8 cellular contexts compared by ENCODE assay signal in the genomic region with DNA sequence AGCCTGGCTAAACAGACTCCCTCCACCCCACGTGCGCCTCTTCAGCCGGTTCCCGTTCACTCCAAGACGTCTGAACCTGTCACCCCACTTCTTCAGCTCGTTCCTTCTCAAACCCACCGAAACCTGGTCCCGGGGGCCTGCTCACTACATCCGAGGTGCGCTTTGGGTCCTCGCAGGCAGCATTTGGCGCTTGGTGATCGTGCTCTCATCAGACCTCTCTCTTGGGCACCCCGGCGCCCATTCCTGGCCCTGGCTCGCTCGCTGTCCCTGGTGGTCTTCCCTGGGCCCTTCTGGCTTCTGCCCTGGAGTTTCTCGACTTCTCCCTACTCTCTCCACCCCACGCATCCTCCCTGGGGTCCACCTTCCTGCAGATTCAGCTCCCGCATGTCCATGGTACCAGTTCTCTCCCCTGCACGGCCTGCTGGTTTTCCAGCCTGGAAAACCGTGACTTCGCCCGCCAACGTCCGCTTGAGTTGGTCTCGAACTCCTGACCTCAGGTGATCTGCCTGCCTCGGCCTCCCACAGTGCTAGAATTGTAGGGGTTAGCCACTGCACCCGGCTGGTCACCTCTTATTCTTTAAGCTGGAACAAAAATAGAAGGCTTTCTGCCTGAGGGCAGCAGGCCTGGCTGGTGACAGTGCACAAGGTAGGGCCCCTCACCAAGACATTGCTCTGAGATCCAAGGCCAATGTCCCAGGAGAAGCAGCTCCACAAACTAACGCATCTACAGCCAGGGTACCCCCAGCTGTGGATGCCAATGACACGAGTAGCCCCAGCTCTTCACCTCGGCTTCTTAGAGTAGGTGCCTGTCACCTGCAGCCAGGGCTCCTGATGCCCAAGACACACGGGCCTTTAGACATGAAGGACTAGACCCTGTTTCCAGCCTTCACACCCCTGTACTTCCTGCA. TPM values are rescaled to one million over a fixed set of nuclear protein-coding genes. Genes with fewer than 3 reads are reported as not detected.
DNase-seq lines count a peak whose midpoint lies in the region; ATAC-seq and TF ChIP-seq lines count a peak whose summit lies in the region.

No MANE protein-coding gene starts in this region.

- H3K36me3 ChIP-seq in BLaER1, result peaks cover 14% of the 10 kb centered on the region
- H3K36me3 ChIP-seq in KMS-11 (ENCODE audit: insufficient read depth), result no peaks in the 10 kb centered on the region

- peaks cover 78% of the 10 kb centered on the region for H3K4me1 ChIP-seq in BLaER1
- H3K4me1 ChIP-seq in KMS-11 (ENCODE audit: low read depth, poor library complexity, severe bottlenecking), result peaks cover 25% of the 10 kb centered on the region

- ATAC-seq in natural killer cell, result no peak

- no peaks in the 10 kb centered on the region for H3K27me3 ChIP-seq in BLaER1
- H3K27me3 ChIP-seq in KMS-11 (ENCODE audit: insufficient read depth, low read depth), result no peaks in the 10 kb centered on the region

- H4K20me1 ChIP-seq in BLaER1, result no peaks in the 10 kb centered on the region
- no peaks in the 10 kb centered on the region for H4K20me1 ChIP-seq in KMS-11 (ENCODE audit: insufficient read depth)

- no peaks in the 10 kb centered on the region for H3K79me2 ChIP-seq in KMS-11 (ENCODE audit: insufficient read depth, low read depth)

- no peak for DNase-seq in coronary artery (ENCODE audit: low spot score)
- DNase-seq in natural killer cell, result no peak
- DNase-seq in AG08395 (ENCODE audit: low spot score), result no peak
- DNase-seq in hippocampal formation (lab: John Stamatoyannopoulos, UW), result no peak
- DNase-seq in activated CD4-positive, CD25-positive, alpha-beta regulatory T cell treated with anti-CD3 and anti-CD28 coated beads, Interleukin-2, amount 50 U/mL, for 72 hours, result no peak
- DNase-seq in DMS53 treated with DMSO at 0.1 percent for 48 hours (lab: John Stamatoyannopoulos, UW; ENCODE audit: unreplicated experiment), result no peak

- peak overlapping the region; percentile 65 to 80 for H3K27ac Mint-ChIP-seq in natural killer cell

- no peaks in the 10 kb centered on the region for H3K36me3 Mint-ChIP-seq in natural killer cell

- peak overlapping the region; percentile 84 for H2AFZ ChIP-seq in KMS-11 (ENCODE audit: low read depth)

- intact Hi-C loops in natural killer cell (cut with micrococcal nuclease), result loop anchor here (5.0 kb wide), 1 partner anchor 548 kb away; no protein-coding TSS in a partner anchor

- H3K4me3 Mint-ChIP-seq in natural killer cell, result peak overlapping the region; percentile 91

- peak overlapping the region; percentile 87 for H3K27ac ChIP-seq in BLaER1
- H3K27ac ChIP-seq in KMS-11, result peak overlapping the region; percentile 39
- H3K27ac ChIP-seq in coronary artery, result peak overlapping the region; percentile 53 to 93

- TF ChIP-seq CTCF in KMS-11 (conservative IDR thresholded peaks at IDR 0.05; ENCODE audit: low read depth, low read length) (no peak), coronary artery (IDR thresholded peaks at IDR 0.05) (no peak), natural killer cell (IDR thresholded peaks at IDR 0.05) (no peak)

- H3K27me3 Mint-ChIP-seq in natural killer cell (ENCODE audit: low read depth in 2 of 2), result peaks cover 0 to 9% of the 10 kb centered on the region in 2 donors

- H3K9ac ChIP-seq in BLaER1, result peak overlapping the region; percentile 88
- peak overlapping the region; percentile 64; the same call in 1 of the 2 replicates for H3K9ac ChIP-seq in KMS-11

- H3K4me2 ChIP-seq in BLaER1, result peak overlapping the region; percentile 99
- peak overlapping the region; percentile 44 for H3K4me2 ChIP-seq in KMS-11

- H3K4me3 ChIP-seq in BLaER1 (peak overlapping the region; percentile 78), KMS-11 (IDR thresholded peaks at IDR 0.05; ENCODE audit: insufficient read depth, low read depth, low read length) (no peak overlapping the region), coronary artery (peak overlapping the region; percentile 89)

- H3K4me1 Mint-ChIP-seq in natural killer cell, result peaks cover 5 to 30% of the 10 kb centered on the region in 2 donors

- H3K9me3 Mint-ChIP-seq in natural killer cell, result no peaks in the 10 kb centered on the region

- H3K9me3 ChIP-seq in BLaER1, result no peaks in the 10 kb centered on the region

RNA-seq across cellular contexts. Expression of a gene that starts 1.0 kb away (rescaled TPM):
- total RNA-seq in natural killer cell, result 1 to 10 TPM; 4.8 to 8.5 (median 4.8) TPM
